27 cellular contexts compared by ENCODE assay signal in the genomic region with DNA sequence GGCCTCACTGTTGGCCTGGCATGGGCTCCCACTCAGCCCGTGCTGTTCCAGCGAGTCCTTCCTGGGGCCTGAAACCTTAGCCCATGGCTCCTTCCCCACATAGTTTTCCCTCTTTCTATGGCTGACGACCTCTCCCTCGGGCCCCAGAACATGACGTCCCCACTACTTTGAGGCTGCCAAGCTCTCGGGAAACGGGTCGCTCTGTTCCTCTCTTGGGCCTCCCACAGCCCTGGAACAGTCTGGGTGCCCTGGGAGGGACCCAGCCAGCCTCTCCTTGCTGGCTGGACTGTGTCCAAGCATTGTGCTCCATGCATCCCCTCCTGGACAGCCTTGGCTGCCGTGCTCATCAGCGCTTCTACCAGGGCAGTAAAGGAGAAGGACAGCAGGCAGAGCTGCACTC.
DNase-seq lines count a peak whose midpoint lies in the region; ATAC-seq and TF ChIP-seq lines count a peak whose summit lies in the region.
"Had no signal": no experiment of that assay in that cellular context is flagged by ENCODE, and none has a peak within 500 bp of the region (broad histone marks: within the 10 kb centered on the region; RNA-seq: fewer than 3 reads in every experiment).

No MANE protein-coding gene starts in this region.

- peaks cover 9% of the 10 kb centered on the region for H3K27me3 Mint-ChIP-seq in activated CD8-positive, alpha-beta T cell treated with anti-CD3 and anti-CD28 coated beads, Interleukin-2, amount 10 ng/mL, durations not matched to agents 7 days and 5 days (ENCODE audit: low read depth)

- no peaks in the 10 kb centered on the region for H4K20me1 ChIP-seq in BLaER1

- H3K4me3 ChIP-seq in BLaER1 (no peak overlapping the region), gastrocnemius medialis (peak overlapping the region; percentile 15 to 52 (median 39)), spleen (no peak overlapping the region)
- H3K4me3 ChIP-seq: A549, lung, pancreas, Peyer's patch, right lobe of liver, transverse colon had no signal

- H3K9me3 ChIP-seq in BLaER1 (peaks cover 19% of the 10 kb centered on the region), gastrocnemius medialis (no peaks in the 10 kb centered on the region), spleen (no peaks in the 10 kb centered on the region)
- H3K9me3 ChIP-seq: A549, pancreas, Peyer's patch, right lobe of liver, transverse colon had no signal

- no peak overlapping the region for H3K9ac ChIP-seq in BLaER1

- no peak for TF ChIP-seq CTCF in VCaP (conservative IDR thresholded peaks at IDR 0.05)
- TF ChIP-seq CTCF in gastrocnemius medialis (IDR thresholded peaks at IDR 0.05 in 4 of 5, conservative IDR thresholded peaks at IDR 0.05 in 1 of 5), result no peak
- TF ChIP-seq CTCF in spleen (IDR thresholded peaks at IDR 0.05 in 8 of 11, conservative IDR thresholded peaks at IDR 0.05 in 3 of 11), result no peak

- H3K4me1 ChIP-seq in BLaER1 (peaks cover 65% of the 10 kb centered on the region), gastrocnemius medialis (peaks cover 21 to 25% of the 10 kb centered on the region in 2 donors), spleen (peaks cover 0 to 8% (median 0%) of the 10 kb centered on the region in 6 donors)
- H3K4me1 ChIP-seq: Peyer's patch, transverse colon had no signal

- intact Hi-C loops in left cardiac atrium (cut with DNase I), result loop anchor here (5.0 to 10.0 kb wide), 6 partner anchors 507 to 1055 kb away; no protein-coding TSS in a partner anchor
- intact Hi-C loops in gastrocnemius medialis (cut with DNase I; ENCODE audit: low total_unique reads), result loop anchor here (2.0 to 5.0 kb wide), 7 partner anchors 143 to 1533 kb away; a partner anchor contains a TSS
- intact Hi-C loops in spleen (cut with DNase I; ENCODE audit: low total_unique reads), result loop anchor here (5.0 kb wide), 1 partner anchor 807 kb away; no protein-coding TSS in a partner anchor

- whole genome bisulfite sequencing in spleen, 5 donors, result 82 to 91% (median 86%) methylated on average over 10 of the region's 10 CpGs

- POLR2A ChIA-PET in activated CD8-positive, alpha-beta T cell treated with anti-CD3 and anti-CD28 coated beads, Interleukin-2, amount 10 ng/mL, durations not matched to agents 7 days and 5 days (lab: Charles Lee), result no interaction called here

- H3K27me3 ChIP-seq in BLaER1 (peaks cover 4% of the 10 kb centered on the region; the same call in 1 of the 2 replicates), gastrocnemius medialis (no peaks in the 10 kb centered on the region), spleen (replicated peaks in 1 of 7) (peaks cover 0 to 23% (median 0%) of the 10 kb centered on the region in 7 donors)
- H3K27me3 ChIP-seq: pancreas, Peyer's patch, right lobe of liver, transverse colon had no signal

- H3K36me3 Mint-ChIP-seq in activated CD8-positive, alpha-beta T cell treated with anti-CD3 and anti-CD28 coated beads, Interleukin-2, amount 10 ng/mL, durations not matched to agents 7 days and 5 days (ENCODE audit: low read depth), result no peaks in the 10 kb centered on the region
- H3K36me3 Mint-ChIP-seq: activated naive CD4-positive, alpha-beta T cell treated with anti-CD3 and anti-CD28 coated beads, Interleukin-2, amount 50 U/mL, for 72 hours; IgD-negative memory B cell; T-cell had no signal

- TF ChIP-seq POLR2A in gastrocnemius medialis (IDR thresholded peaks at IDR 0.05) (peak in 1 of 2 donors; percentile 18), spleen (IDR thresholded peaks at IDR 0.05) (no peak)

- H3K4me1 Mint-ChIP-seq in activated CD8-positive, alpha-beta T cell treated with anti-CD3 and anti-CD28 coated beads, Interleukin-2, amount 10 ng/mL, durations not matched to agents 7 days and 5 days (ENCODE audit: low read depth), result peaks cover 1% of the 10 kb centered on the region
- H3K4me1 Mint-ChIP-seq: central memory CD8-positive, alpha-beta T cell; H9; T-cell had no signal

- in situ Hi-C loops in gastrocnemius medialis (cut with MboI; ENCODE audit: low sequenced_read_pairs in 4 of 4), result loop anchor here (5.0 to 25.0 kb wide), 8 partner anchors 65 to 805 kb away; no protein-coding TSS in a partner anchor

- CTCF ChIA-PET in activated CD8-positive, alpha-beta T cell treated with anti-CD3 and anti-CD28 coated beads, Interleukin-2, amount 10 ng/mL, durations not matched to agents 7 days and 5 days (lab: Charles Lee), result interaction anchor here (1.5 kb wide), 1 partner anchor 854 kb away, joined by 3 read pairs; no protein-coding TSS in a partner anchor

- H3K4me3 Mint-ChIP-seq in activated CD8-positive, alpha-beta T cell treated with anti-CD3 and anti-CD28 coated beads, Interleukin-2, amount 10 ng/mL, durations not matched to agents 7 days and 5 days, result no peak overlapping the region
- H3K4me3 Mint-ChIP-seq: B cell; central memory CD8-positive, alpha-beta T cell; H9; IgD-negative memory B cell; T-cell had no signal

- H3K27ac ChIP-seq in BLaER1, result peak overlapping the region; percentile 8; the same call in 1 of the 2 replicates
- peak overlapping the region; percentile 84 for H3K27ac ChIP-seq in VCaP
- peak overlapping the region; percentile 81 to 93 (median 92) for H3K27ac ChIP-seq in gastrocnemius medialis
- H3K27ac ChIP-seq in spleen, result no peak overlapping the region
- H3K27ac ChIP-seq: pancreas, Peyer's patch, right lobe of liver, transverse colon had no signal

- ATAC-seq in left cardiac atrium (peak; percentile 32 to 54), gastrocnemius medialis (peak; percentile 64 to 66), GM18873 (IDR thresholded peaks at IDR 0.05; ENCODE audit: low FRiP score, unreplicated experiment) (no peak), HG02763 (IDR thresholded peaks at IDR 0.05; ENCODE audit: unreplicated experiment) (no peak)
- no peak for ATAC-seq in activated CD8-positive, alpha-beta T cell treated with anti-CD3 and anti-CD28 coated beads, Interleukin-2, amount 10 ng/mL, durations not matched to agents 7 days and 5 days
- ATAC-seq: A549; activated naive CD4-positive, alpha-beta T cell treated with anti-CD3 and anti-CD28 coated beads, Interleukin-2, amount 50 U/mL, for 72 hours; pancreas; right lobe of liver; T-cell had no signal

- no peak overlapping the region for H3K27ac Mint-ChIP-seq in activated CD8-positive, alpha-beta T cell treated with anti-CD3 and anti-CD28 coated beads, Interleukin-2, amount 10 ng/mL, durations not matched to agents 7 days and 5 days
- H3K27ac Mint-ChIP-seq: B cell, T-cell had no signal

- no peaks in the 10 kb centered on the region for H3K9me3 Mint-ChIP-seq in activated CD8-positive, alpha-beta T cell treated with anti-CD3 and anti-CD28 coated beads, Interleukin-2, amount 10 ng/mL, durations not matched to agents 7 days and 5 days (ENCODE audit: insufficient read depth)
- H3K9me3 Mint-ChIP-seq: activated naive CD4-positive, alpha-beta T cell treated with anti-CD3 and anti-CD28 coated beads, Interleukin-2, amount 50 U/mL, for 72 hours; central memory CD8-positive, alpha-beta T cell; H9; IgD-negative memory B cell; T-cell had no signal

- DNase-seq in left cardiac atrium (peak; percentile 34), gastrocnemius medialis (peak; percentile 91 to 95), spleen (no peak)
- DNase-seq in activated CD8-positive, alpha-beta T cell treated with anti-CD3 and anti-CD28 coated beads, Interleukin-2, amount 10 ng/mL, durations not matched to agents 7 days and 5 days, result no peak
- DNase-seq: activated CD4-positive, alpha-beta T cell treated with anti-CD3 and anti-CD28 coated beads, Interleukin-2, amount 50 U/mL, for 4 hours; activated CD4-positive, CD25-positive, alpha-beta regulatory T cell; H9; NCI-H1092; NCI-H187; NCI-H2171 treated with DMSO at 0.1 percent for 48 hours; NCI-H524; pancreas; Peyer's patch; right lobe of liver; stimulated activated naive CD4-positive, alpha-beta T cell treated with Interleukin-2 at 50 U/mL for 16 hours; T-cell; transverse colon had no signal

- no peaks in the 10 kb centered on the region for H3K36me3 ChIP-seq in BLaER1
- no peaks in the 10 kb centered on the region for H3K36me3 ChIP-seq in gastrocnemius medialis
- H3K36me3 ChIP-seq in spleen, result no peaks in the 10 kb centered on the region
- H3K36me3 ChIP-seq: pancreas, Peyer's patch, right lobe of liver, transverse colon had no signal

- no peak overlapping the region for H3K4me2 ChIP-seq in BLaER1
- H3K4me2 ChIP-seq: A549 had no signal

Comparison
In these comparisons a context has a peak if more than half of its experiments do, and no peak if none do; other contexts are left out.
1. H3K27ac ChIP-seq: peak in BLaER1 (single experiment), VCaP (single experiment) and gastrocnemius medialis (4 of 4); none in spleen (0 of 8).
2. H3K4me3 ChIP-seq: peak in gastrocnemius medialis (4 of 4); none in BLaER1 (single experiment) and spleen (0 of 8).
3. ATAC-seq: peak in left cardiac atrium (2 of 2) and gastrocnemius medialis (2 of 2); none in GM18873 (single experiment), HG02763 (single experiment) and activated CD8-positive, alpha-beta T cell treated with anti-CD3 and anti-CD28 coated beads, Interleukin-2, amount 10 ng/mL, durations not matched to agents 7 days and 5 days (single experiment).
4. DNase-seq: peak in left cardiac atrium (single experiment) and gastrocnemius medialis (2 of 2); none in activated CD8-positive, alpha-beta T cell treated with anti-CD3 and anti-CD28 coated beads, Interleukin-2, amount 10 ng/mL, durations not matched to agents 7 days and 5 days (single experiment) and spleen (single experiment).